26 cellular contexts compared by ENCODE assay signal in genomic region chr13:70541451-70541850, GRCh38.
"Had no signal": no experiment of that assay in that cellular context is flagged by ENCODE, and none has a peak within 500 bp of the region (broad histone marks: within the 10 kb centered on the region; RNA-seq: fewer than 3 reads in every experiment).

No MANE protein-coding gene starts in this region.

- H3K27me3 Mint-ChIP-seq: effector memory CD8-positive, alpha-beta T cell; naive thymus-derived CD4-positive, alpha-beta T cell; progenitor cell of endocrine pancreas had no signal

- H3K79me2 ChIP-seq: parathyroid adenoma had no signal

- H3K4me3 ChIP-seq: gastrocnemius medialis, heart right ventricle, left lung, neural progenitor cell, right atrium auricular region, smooth muscle cell, stomach, thyroid gland had no signal

- H3K36me3 ChIP-seq: gastrocnemius medialis, heart right ventricle, left lung, neural progenitor cell, right atrium auricular region, stomach, thyroid gland had no signal

- H3K4me1 Mint-ChIP-seq: naive thymus-derived CD4-positive, alpha-beta T cell; nephron; neural progenitor cell; stimulated activated effector memory CD8-positive, alpha-beta T cell treated with anti-CD3 and anti-CD28 coated beads, Interleukin-12 subunit alpha, Interleukin-12 subunit beta, amount 100 ng/mL, for 72 hours had no signal

- H3K27me3 ChIP-seq: gastrocnemius medialis, heart right ventricle, left lung, neural progenitor cell, right atrium auricular region, stomach, thyroid gland had no signal

- ATAC-seq: effector memory CD8-positive, alpha-beta T cell; esophagus mucosa; gastrocnemius medialis; heart right ventricle; left cardiac atrium; left lung; naive thymus-derived CD4-positive, alpha-beta T cell; sciatic nerve; stimulated activated effector memory CD8-positive, alpha-beta T cell treated with anti-CD3 and anti-CD28 coated beads, Interleukin-12 subunit alpha, Interleukin-12 subunit beta, amount 100 ng/mL, for 72 hours had no signal

- H3K9me3 Mint-ChIP-seq: neural progenitor cell had no signal

- H2AFZ ChIP-seq: neural progenitor cell, parathyroid adenoma had no signal

- H3K9ac ChIP-seq: neural progenitor cell, parathyroid adenoma had no signal

- H3K36me3 Mint-ChIP-seq: naive thymus-derived CD4-positive, alpha-beta T cell; neural progenitor cell; stimulated activated effector memory CD8-positive, alpha-beta T cell treated with anti-CD3 and anti-CD28 coated beads, Interleukin-12 subunit alpha, Interleukin-12 subunit beta, amount 100 ng/mL, for 72 hours had no signal

- H3K4me1 ChIP-seq: gastrocnemius medialis, heart right ventricle, left lung, neural progenitor cell, parathyroid adenoma, right atrium auricular region, stomach, thyroid gland had no signal

- H3K4me3 Mint-ChIP-seq: effector memory CD8-positive, alpha-beta T cell; naive thymus-derived CD4-positive, alpha-beta T cell; nephron; neural progenitor cell; stimulated activated effector memory CD8-positive, alpha-beta T cell treated with anti-CD3 and anti-CD28 coated beads, Interleukin-12 subunit alpha, Interleukin-12 subunit beta, amount 100 ng/mL, for 72 hours had no signal

- H3K27ac ChIP-seq: gastrocnemius medialis, heart right ventricle, left lung, neural progenitor cell, parathyroid adenoma, right atrium auricular region, stomach, thyroid gland had no signal

- H3K27ac Mint-ChIP-seq: effector memory CD8-positive, alpha-beta T cell; naive thymus-derived CD4-positive, alpha-beta T cell; nephron; neural progenitor cell; progenitor cell of endocrine pancreas; stimulated activated effector memory CD8-positive, alpha-beta T cell treated with anti-CD3 and anti-CD28 coated beads, Interleukin-12 subunit alpha, Interleukin-12 subunit beta, amount 100 ng/mL, for 72 hours had no signal

- DNase-seq: cortex of kidney; effector memory CD8-positive, alpha-beta T cell; foreskin fibroblast; gastrocnemius medialis; heart right ventricle; hippocampal formation; left cardiac atrium; left lung; mesendoderm; midbrain; naive thymus-derived CD4-positive, alpha-beta T cell; stimulated activated CD4-positive, alpha-beta T cell treated with anti-CD3 and anti-CD28 coated beads, Interleukin-12 subunit alpha, Interleukin-12 subunit beta, amount 100 ng/mL, for 4 hours; stimulated activated CD4-positive, alpha-beta T cell treated with anti-CD3 and anti-CD28 coated beads, Interleukin-2, amount 100 ng/mL, for 24 hours; stimulated activated CD4-positive, alpha-beta T cell treated with anti-CD3 and anti-CD28 coated beads, Interleukin-4, amount 100 ng/mL, for 24 hours; stimulated activated naive CD4-positive, alpha-beta T cell treated with Interleukin-2 at 50 U/mL for 16 hours; stomach; thyroid gland had no signal

- H3K9me3 ChIP-seq: gastrocnemius medialis, heart right ventricle, right atrium auricular region, stomach, thyroid gland had no signal

- H3K4me2 ChIP-seq: neural progenitor cell, smooth muscle cell had no signal
